18 cellular contexts compared by ENCODE assay signal in genomic region chr1:77643456-77643855, GRCh38.
"Had no signal": no experiment of that assay in that cellular context is flagged by ENCODE, and none has a peak within 500 bp of the region (broad histone marks: within the 10 kb centered on the region; RNA-seq: fewer than 3 reads in every experiment).

No MANE protein-coding gene starts in this region.

- H3K27ac ChIP-seq: coronary artery, foreskin keratinocyte, left ventricle myocardium inferior, prostate gland, right atrium auricular region, transverse colon had no signal

- H3K36me3 ChIP-seq: prostate gland, transverse colon had no signal

- ATAC-seq: activated CD8-positive, alpha-beta T cell treated with anti-CD3 and anti-CD28 coated beads, Interleukin-2, amount 10 ng/mL, durations not matched to agents 7 days and 5 days; foreskin keratinocyte; natural killer cell; stimulated activated naive CD8-positive, alpha-beta T cell treated with anti-CD3 and anti-CD28 coated beads, Interleukin-15, Interleukin-2, amounts not matched to agents 100 U/mL and 50 U/mL, for 24 hours had no signal

- DNase-seq: activated CD4-positive, alpha-beta T cell treated with anti-CD3 and anti-CD28 coated beads for 1 hour; activated CD4-positive, alpha-beta T cell treated with anti-CD3 and anti-CD28 coated beads, Interleukin-2, amount 50 U/mL, for 1 hour; activated CD8-positive, alpha-beta T cell treated with anti-CD3 and anti-CD28 coated beads, Interleukin-2, amount 10 ng/mL, durations not matched to agents 7 days and 5 days; activated gamma-delta T cell treated with Interleukin-2 at 50 U/mL for 16 hours; aorta; foreskin keratinocyte; kidney glomerular epithelial cell; left ventricle myocardium inferior; midbrain; natural killer cell; stimulated activated CD4-positive, alpha-beta T cell treated with anti-CD3 and anti-CD28 coated beads, Interleukin-12 subunit alpha, Interleukin-12 subunit beta, amount 100 ng/mL, for 4 hours; stimulated activated CD4-positive, alpha-beta T cell treated with anti-CD3 and anti-CD28 coated beads, Interleukin-4, amount 100 ng/mL, for 4 hours; stimulated activated naive CD8-positive, alpha-beta T cell treated with anti-CD3 and anti-CD28 coated beads, Interleukin-15, Interleukin-2, amounts not matched to agents 100 U/mL and 50 U/mL, for 24 hours; T-helper 1 cell; transverse colon had no signal

- H3K4me3 ChIP-seq: coronary artery, left ventricle myocardium inferior, prostate gland, right atrium auricular region, transverse colon had no signal

- H3K9me3 ChIP-seq: prostate gland had no signal
